9 cellular contexts compared by ENCODE assay signal in genomic region chr1:212678456-212679410, GRCh38. TPM values are rescaled to one million over a fixed set of nuclear protein-coding genes. Genes with fewer than 3 reads are reported as not detected.
A peak's percentile ranks its signal among the peaks of the same experiment; 100 is the strongest.
DNase-seq lines count a peak whose midpoint lies in the region; ATAC-seq lines count a peak whose summit lies in the region.
"Had no signal": no experiment of that assay in that cellular context is flagged by ENCODE, and none has a peak within 500 bp of the region (broad histone marks: within the 10 kb centered on the region; RNA-seq: fewer than 3 reads in every experiment).

No MANE protein-coding gene starts in this region.

- no peaks in the 10 kb centered on the region for H3K9me3 Mint-ChIP-seq in central memory CD8-positive, alpha-beta T cell

- peak overlapping the region; percentile 12 for H3K27ac Mint-ChIP-seq in central memory CD8-positive, alpha-beta T cell (ENCODE audit: low read depth)

- DNase-seq in central memory CD8-positive, alpha-beta T cell (ENCODE audit: low spot score in 2 of 2) = no peak
- no peak for DNase-seq in KBM-7
- DNase-seq in NCI-H2196 treated with DMSO at 0.1 percent for 48 hours (lab: John Stamatoyannopoulos, UW; ENCODE audit: unreplicated experiment) = no peak
- no peak for DNase-seq in hepatic stellate cell (ENCODE audit: low spot score)
- no peak for DNase-seq in ureter (ENCODE audit: low spot score)
- DNase-seq: NCI-H446 treated with DMSO at 0.1 percent for 48 hours had no signal

- H3K4me3 Mint-ChIP-seq in central memory CD8-positive, alpha-beta T cell = no peak overlapping the region

- peaks cover 29% of the 10 kb centered on the region for H3K4me1 Mint-ChIP-seq in central memory CD8-positive, alpha-beta T cell

- peaks cover 1% of the 10 kb centered on the region for H3K36me3 Mint-ChIP-seq in central memory CD8-positive, alpha-beta T cell (ENCODE audit: insufficient read depth)

- peak; percentile 60 for ATAC-seq in GM18517 (IDR thresholded peaks at IDR 0.05; ENCODE audit: unreplicated experiment)
- ATAC-seq in GM21423 (IDR thresholded peaks at IDR 0.05; ENCODE audit: unreplicated experiment) = peak; percentile 57
- peak; percentile 72 for ATAC-seq in HG03378 (IDR thresholded peaks at IDR 0.05; ENCODE audit: unreplicated experiment)
- ATAC-seq in central memory CD8-positive, alpha-beta T cell (replicated peaks; ENCODE audit: extremely low read depth, poor library complexity, severe bottlenecking) = no peak

- H3K27me3 Mint-ChIP-seq in central memory CD8-positive, alpha-beta T cell = no peaks in the 10 kb centered on the region

- in situ Hi-C loops in KBM-7 (cut with MboI; ENCODE audit: low pct_unique_long_range_greater_than_20kb, low sequenced_read_pairs) = no loop called here

RNA-seq across cellular contexts. Expression of gene BATF3, which starts 20.9 kb away (rescaled TPM):
- total RNA-seq in ureter = 3.5 TPM
